In the genomic region with DNA sequence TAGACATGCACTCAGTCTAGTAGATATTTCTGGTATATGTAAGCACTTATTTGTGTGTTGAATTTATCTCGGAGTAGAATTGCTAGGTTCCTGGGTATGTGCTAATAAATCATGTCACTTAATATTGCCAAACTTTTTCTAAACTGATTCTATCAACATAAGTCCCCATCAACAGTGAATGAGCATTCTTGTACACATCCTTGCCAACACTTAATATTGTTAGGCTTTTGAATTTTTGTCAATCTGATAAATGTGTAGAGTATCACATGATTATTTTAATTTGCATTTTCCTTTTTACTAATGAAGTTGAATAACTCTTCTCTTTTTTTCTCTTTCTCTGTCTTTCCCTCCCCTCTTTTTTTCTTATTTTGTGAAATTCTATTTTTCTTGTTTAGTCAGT, we compare ENCODE assay signal across 24 cellular contexts. TPM values are rescaled to one million over a fixed set of nuclear protein-coding genes. Genes with fewer than 3 reads are reported as not detected.
"Had no signal": no experiment of that assay in that cellular context is flagged by ENCODE, and none has a peak within 500 bp of the region (broad histone marks: within the 10 kb centered on the region; RNA-seq: fewer than 3 reads in every experiment).

No MANE protein-coding gene starts in this region.

- H3K9me3 Mint-ChIP-seq: activated naive CD4-positive, alpha-beta T cell treated with anti-CD3 and anti-CD28 coated beads, Interleukin-2, amount 10 ng/mL, durations not matched to agents 7 days and 5 days; T-helper 2 cell treated with Interferon-gamma antibody and Interleukin-4, amounts not matched to agents 5 μg/mL and 100 μg/mL, for 36 hours had no signal

- H3K27ac ChIP-seq: SJSA1 had no signal

- DNase-seq: activated CD4-positive, alpha-beta T cell treated with anti-CD3 and anti-CD28 coated beads for 4 hours; activated CD8-positive, alpha-beta memory T cell treated with anti-CD3 and anti-CD28 coated beads, Interleukin-2, amount 50 U/mL, for 48 hours; activated CD8-positive, alpha-beta T cell treated with anti-CD3 and anti-CD28 coated beads, Interleukin-2, amount 10 ng/mL, durations not matched to agents 7 days and 5 days; activated gamma-delta T cell treated with Interleukin-2 at 50 U/mL for 16 hours; activated naive CD4-positive, alpha-beta T cell treated with anti-CD3 and anti-CD28 coated beads, Interleukin-2, amount 10 ng/mL, durations not matched to agents 7 days and 5 days; activated naive CD8-positive, alpha-beta T cell treated with anti-CD3 and anti-CD28 coated beads for 36 hours; activated T-cell treated with anti-CD3 and anti-CD28 coated beads, Interleukin-2, amount 50 U/mL, for 1 hour; cerebellar nuclear complex; Kasumi-1; NCI-H1105 treated with DMSO at 0.1 percent for 48 hours; NCI-H1436 treated with DMSO at 0.1 percent for 48 hours; NCI-H187; NCI-H2081; NCI-H446; NCI-H524; SHP77; SW 1271 had no signal

- ATAC-seq: activated CD4-positive, CD25-positive, alpha-beta regulatory T cell treated with anti-CD3 and anti-CD28 coated beads, Interleukin-2, amount 50 U/mL, for 24 hours; activated CD8-positive, alpha-beta T cell treated with anti-CD3 and anti-CD28 coated beads, Interleukin-2, amount 10 ng/mL, durations not matched to agents 7 days and 5 days; SK-N-SH treated with all-trans-retinoic acid at 6 μM for 48 hours had no signal

- H3K4me3 ChIP-seq: SJSA1 had no signal

- H3K9me3 ChIP-seq: SJSA1 had no signal

- H3K27ac Mint-ChIP-seq: activated CD8-positive, alpha-beta T cell treated with anti-CD3 and anti-CD28 coated beads, Interleukin-2, amount 10 ng/mL, durations not matched to agents 7 days and 5 days; activated naive CD4-positive, alpha-beta T cell treated with anti-CD3 and anti-CD28 coated beads, Interleukin-2, amount 10 ng/mL, durations not matched to agents 7 days and 5 days; activated naive CD8-positive, alpha-beta T cell treated with anti-CD3 and anti-CD28 coated beads for 36 hours; activated T-helper 2 cell treated with anti-CD3 and anti-CD28 coated beads, Interferon-gamma antibody, Interleukin-2, Interleukin-4, amounts not matched to agents 10 μg/mL and 5 μg/mL and 100 μg/mL, durations not matched to agents 14 hours and 24 hours and 36 hours; T-helper 2 cell treated with Interferon-gamma antibody and Interleukin-4, amounts not matched to agents 5 μg/mL and 100 μg/mL, for 36 hours had no signal

- H3K4me1 Mint-ChIP-seq: activated naive CD4-positive, alpha-beta T cell treated with anti-CD3 and anti-CD28 coated beads, Interleukin-2, amount 10 ng/mL, durations not matched to agents 7 days and 5 days; activated naive CD8-positive, alpha-beta T cell treated with anti-CD3 and anti-CD28 coated beads for 36 hours had no signal

- H3K36me3 Mint-ChIP-seq: activated naive CD4-positive, alpha-beta T cell treated with anti-CD3 and anti-CD28 coated beads, Interleukin-2, amount 10 ng/mL, durations not matched to agents 7 days and 5 days had no signal

- H3K27me3 ChIP-seq: SJSA1 had no signal

- FAIRE-seq: RCC 7860 had no signal

- H3K4me3 Mint-ChIP-seq: activated CD8-positive, alpha-beta T cell treated with anti-CD3 and anti-CD28 coated beads, Interleukin-2, amount 10 ng/mL, durations not matched to agents 7 days and 5 days; activated naive CD4-positive, alpha-beta T cell treated with anti-CD3 and anti-CD28 coated beads, Interleukin-2, amount 10 ng/mL, durations not matched to agents 7 days and 5 days; activated naive CD8-positive, alpha-beta T cell treated with anti-CD3 and anti-CD28 coated beads for 36 hours; T-helper 2 cell treated with Interferon-gamma antibody and Interleukin-4, amounts not matched to agents 5 μg/mL and 100 μg/mL, for 36 hours had no signal

- H3K27me3 Mint-ChIP-seq: activated naive CD8-positive, alpha-beta T cell treated with anti-CD3 and anti-CD28 coated beads for 36 hours had no signal

RNA-seq across cellular contexts. Expression of a gene that starts 33.3 kb away (rescaled TPM):
- total RNA-seq: activated CD8-positive, alpha-beta T cell treated with anti-CD3 and anti-CD28 coated beads, Interleukin-2, amount 10 ng/mL, durations not matched to agents 7 days and 5 days; activated naive CD8-positive, alpha-beta T cell treated with anti-CD3 and anti-CD28 coated beads for 36 hours; T-helper 1 cell treated with Interleukin-12 subunit alpha and Interleukin-12 subunit beta and Interleukin-4 antibody, amounts not matched to agents 30 ng/mL and 1 ng/mL, for 36 hours had no signal
